Comparison of ENCODE assay signal across 19 cellular contexts in the genomic region with DNA sequence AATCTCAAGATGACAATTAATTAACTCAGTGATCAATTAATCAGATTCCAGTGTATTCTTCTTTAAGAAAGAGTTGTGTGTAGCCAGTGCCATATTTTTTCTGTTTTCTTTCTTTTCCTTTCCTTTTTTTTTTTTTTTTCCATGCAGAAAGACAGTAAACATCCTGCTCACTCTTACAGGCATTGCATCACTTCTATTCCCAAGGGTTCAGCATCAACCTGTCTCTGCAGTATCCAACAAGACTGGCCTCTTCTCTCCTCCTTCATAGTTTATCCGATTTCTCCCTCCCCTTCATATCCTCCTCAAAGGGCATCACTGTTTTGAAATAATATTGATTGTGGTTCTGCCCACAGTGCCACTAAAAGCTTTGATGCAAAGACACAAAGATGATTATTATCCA. TPM values are rescaled to one million over a fixed set of nuclear protein-coding genes. Genes with fewer than 3 reads are reported as not detected.
DNase-seq lines count a peak whose midpoint lies in the region; ATAC-seq and TF ChIP-seq lines count a peak whose summit lies in the region.
"Had no signal": no experiment of that assay in that cellular context is flagged by ENCODE, and none has a peak within 500 bp of the region (broad histone marks: within the 10 kb centered on the region; RNA-seq: fewer than 3 reads in every experiment).

No MANE protein-coding gene starts in this region.

- no peak for DNase-seq in Right ventricle myocardium inferior (ENCODE audit: missing footprints)
- DNase-seq in Right ventricle myocardium superior, result no peak
- DNase-seq in NCI-H69 (lab: John Stamatoyannopoulos, UW), result peak; percentile 1
- DNase-seq in fibroblast of mammary gland (ENCODE audit: low read depth), result peak; percentile 73
- no peak for DNase-seq in sciatic nerve (ENCODE audit: low spot score)
- no peak for DNase-seq in mammary epithelial cell
- DNase-seq in kidney glomerular epithelial cell (lab: John Stamatoyannopoulos, UW), result no peak
- DNase-seq: CD8-positive, alpha-beta T cell; DMS79; H7; NCI-H1105; NCI-H1694 treated with DMSO at 0.1 percent for 48 hours; NCI-H446; NCI-H526 treated with DMSO at 0.1 percent for 48 hours; SW 1271 had no signal

- intact Hi-C loops in Right ventricle myocardium inferior (cut with DNase I) (no loop called here), Right ventricle myocardium superior (cut with DNase I) (no loop called here), sciatic nerve (cut with DNase I) (no loop called here), mammary epithelial cell (cut with micrococcal nuclease) (no loop called here)

- dilution Hi-C loops in mammary epithelial cell (cut with HindIII; ENCODE audit: low sequenced_read_pairs), result no loop called here

- no peaks in the 10 kb centered on the region for H3K27me3 ChIP-seq in mammary epithelial cell (ENCODE audit: insufficient read depth, low read length)
- H3K27me3 ChIP-seq: BLaER1 had no signal

- BruUV-seq in mammary epithelial cell (replicated peaks; lab: Mats Ljungman, UMichigan), result no TSS peak

- CTCF ChIA-PET in mammary epithelial cell (lab: Charles Lee; ENCODE audit: low non-redundant PET), result no interaction called here

- in situ Hi-C loops in mammary epithelial cell (cut with MboI; ENCODE audit: low sequenced_read_pairs in 2 of 2), result no loop called here

- H3K4me1 ChIP-seq in mammary epithelial cell (ENCODE audit: insufficient read depth, low read length), result no peaks in the 10 kb centered on the region

- H3K9me3 ChIP-seq in mammary epithelial cell (replicated peaks; ENCODE audit: insufficient read depth, low read length), result no peaks in the 10 kb centered on the region
- H3K9me3 ChIP-seq: BLaER1 had no signal

- 100% methylated on average over 1 of the region's 1 CpG for WGBS in mammary epithelial cell (ENCODE audit: low coverage, missing lambda C conversion rate)

- H3K4me3 ChIP-seq in fibroblast of mammary gland (ENCODE audit: control insufficient read depth, low read depth, low read length) (no peak overlapping the region), mammary epithelial cell (replicated peaks in 1 of 3; ENCODE audit: insufficient read depth in 1 of 3, low read depth in 2 of 3, low read length in 3 of 3) (no peak overlapping the region)
- H3K4me3 ChIP-seq: BLaER1, K562 had no signal

- no peak overlapping the region for H2AFZ ChIP-seq in mammary epithelial cell (ENCODE audit: low read depth, low read length)

- ATAC-seq in Right ventricle myocardium inferior (peak; percentile 63), Right ventricle myocardium superior (ENCODE audit: poor library complexity) (no peak), sciatic nerve (peak; percentile 68), GM19397 (IDR thresholded peaks at IDR 0.05; ENCODE audit: unreplicated experiment) (no peak)
- ATAC-seq: CD8-positive, alpha-beta T cell; K562; Panc1 had no signal

- no peak overlapping the region for H3K4me2 ChIP-seq in mammary epithelial cell (ENCODE audit: insufficient read depth, low read depth, low read length)
- H3K4me2 ChIP-seq: BLaER1 had no signal

- no peak for TF ChIP-seq CTCF in fibroblast of mammary gland (conservative IDR thresholded peaks at IDR 0.05; ENCODE audit: control insufficient read depth, insufficient read depth, low read depth, low read length)
- no peak for TF ChIP-seq CTCF in mammary epithelial cell (conservative IDR thresholded peaks at IDR 0.05 in 1 of 2, IDR thresholded peaks at IDR 0.05 in 1 of 2; ENCODE audit: extremely low read depth in 1 of 2, insufficient read depth in 1 of 2, low read depth in 1 of 2, low read length in 2 of 2)

- no peaks in the 10 kb centered on the region for H3K36me3 ChIP-seq in mammary epithelial cell (ENCODE audit: insufficient read depth, low read length)
- H3K36me3 ChIP-seq: BLaER1 had no signal

- H3K9ac ChIP-seq in mammary epithelial cell (ENCODE audit: insufficient read depth, low read length), result no peak overlapping the region
- H3K9ac ChIP-seq: BLaER1 had no signal

- H3K27ac ChIP-seq in mammary epithelial cell (ENCODE audit: insufficient read depth, low read depth, low read length), result no peak overlapping the region
- H3K27ac ChIP-seq: BLaER1 had no signal

- no peaks in the 10 kb centered on the region for H3K79me2 ChIP-seq in mammary epithelial cell (ENCODE audit: insufficient read depth, low read length)

- H4K20me1 ChIP-seq in mammary epithelial cell (ENCODE audit: insufficient read depth, low read length), result no peaks in the 10 kb centered on the region
- H4K20me1 ChIP-seq: BLaER1 had no signal

RNA-seq across cellular contexts. Expression of gene SLC9A9, which starts 17.0 kb away (rescaled TPM):
- 9.3 TPM for total RNA-seq in Right ventricle myocardium inferior
- 7.2 TPM for total RNA-seq in Right ventricle myocardium superior
- 16.0 TPM for total RNA-seq in sciatic nerve
- total RNA-seq in mammary epithelial cell, result 1 to 10 TPM; 4.3 to 7.8 TPM
- 2.8 TPM for polyA plus RNA-seq in mammary epithelial cell
- 36.2 TPM for polyA minus RNA-seq in mammary epithelial cell

Comparison
In these comparisons a context has a peak if more than half of its experiments do, and no peak if none do; other contexts are left out.
1. ATAC-seq: peak in Right ventricle myocardium inferior (single experiment) and sciatic nerve (single experiment); none in Right ventricle myocardium superior (single experiment) and GM19397 (single experiment).
2. DNase-seq: peak in NCI-H69 (single experiment) and fibroblast of mammary gland (single experiment); none in Right ventricle myocardium inferior (single experiment), Right ventricle myocardium superior (single experiment), sciatic nerve (single experiment), mammary epithelial cell (single experiment) and kidney glomerular epithelial cell (single experiment).